ENCODE assay signal across 1 cellular context in genomic region chr7:30468791-30469190, GRCh38.
TF ChIP-seq lines count a peak whose summit lies in the region.

No MANE protein-coding gene starts in this region.

TF ChIP-seq in HepG2, 621 proteins besides CTCF, POLR2A, EP300 and RAD21:
- TF ChIP-seq STAT6 (CRISPR knock-in tag; IDR thresholded peaks at IDR 0.05; ENCODE audit: borderline replicate concordance) (no peak), ZBTB2 (CRISPR knock-in tag; IDR thresholded peaks at IDR 0.05; ENCODE audit: low read depth) (no peak), MAFK (conservative IDR thresholded peaks at IDR 0.05 in 1 of 2, IDR thresholded peaks at IDR 0.05 in 1 of 2; ENCODE audit: low read length in 2 of 2) (0 out of 4 replicates have a peak, but pooled peaks have one; percentile 19 to 25), AGO2 (optimal IDR thresholded peaks at IDR 0.05; ENCODE audit: low read depth, low read length) (no peak), ZNF775 (CRISPR knock-in tag; IDR thresholded peaks at IDR 0.05; ENCODE audit: borderline replicate concordance) (no peak), MYPOP (CRISPR knock-in tag; IDR thresholded peaks at IDR 0.05) (0 out of 2 replicates have a peak, but pooled peaks have one; percentile 29), ZNF83 (CRISPR knock-in tag; IDR thresholded peaks at IDR 0.05; ENCODE audit: borderline replicate concordance) (0 out of 2 replicates have a peak, but pooled peaks have one; percentile 36), HNF4G (IDR thresholded peaks at IDR 0.05; ENCODE audit: borderline replicate concordance, low read depth, low read length) (no peak), HNF4G (CRISPR knock-in tag; IDR thresholded peaks at IDR 0.05; ENCODE audit: borderline replicate concordance, low read depth) (no peak)
